Comparison of ENCODE assay signal across 12 cellular contexts in genomic region chr11:129847361-129847760, GRCh38. TPM values are rescaled to one million over a fixed set of nuclear protein-coding genes. Genes with fewer than 3 reads are reported as not detected.
A peak's percentile ranks its signal among the peaks of the same experiment; 100 is the strongest.
DNase-seq lines count a peak whose midpoint lies in the region; ATAC-seq and TF ChIP-seq lines count a peak whose summit lies in the region.
"Not testable (repeated sequence)": the region's sequence is repeated elsewhere in the genome, so short reads cannot be mapped to it uniquely, and the experiment has no call there.
"Had no signal": no experiment of that assay in that cellular context is flagged by ENCODE, and none has a peak within 500 bp of the region (broad histone marks: within the 10 kb centered on the region; RNA-seq: fewer than 3 reads in every experiment).

No MANE protein-coding gene starts in this region.

- BruUV-seq in Caco-2 (replicated peaks; lab: Mats Ljungman, UMichigan); mammary epithelial cell (replicated peaks; lab: Mats Ljungman, UMichigan): not testable (repeated sequence)
- TSS peak; percentile 64 for BruUV-seq in PC-9 (replicated peaks; lab: Mats Ljungman, UMichigan)

- ATAC-seq in T-helper 17 cell, foreskin keratinocyte: not testable (repeated sequence)
- peak; percentile 59 for ATAC-seq in left lung

- CTCF ChIA-PET in Caco-2 (lab: Charles Lee); mammary epithelial cell (lab: Charles Lee; ENCODE audit: low non-redundant PET): not testable (repeated sequence)
- CTCF ChIA-PET in PC-9 (lab: Charles Lee), result interaction anchor here (0.7 kb wide), 1 partner anchor 15 kb away, joined by 3 read pairs; no protein-coding TSS in a partner anchor

- H3K9me3 Mint-ChIP-seq in Caco-2 (ENCODE audit: unreplicated experiment), result not testable (repeated sequence)
- peaks cover 12% of the 10 kb centered on the region for H3K9me3 Mint-ChIP-seq in type B pancreatic cell

- peaks cover 11% of the 10 kb centered on the region for H3K36me3 Mint-ChIP-seq in Caco-2 (ENCODE audit: insufficient read depth, unreplicated experiment)
- not testable (repeated sequence) for H3K36me3 Mint-ChIP-seq in T-helper 17 cell (ENCODE audit: low read depth); type B pancreatic cell

- H4K20me1 ChIP-seq in PC-9 (ENCODE audit: insufficient read depth); mammary epithelial cell (ENCODE audit: insufficient read depth, low read length): not testable (repeated sequence)

- H3K27me3 ChIP-seq in Caco-2 (replicated peaks; ENCODE audit: control insufficient read depth, insufficient read depth, low read length); PC-9 (ENCODE audit: insufficient read depth, low read depth); mammary epithelial cell (ENCODE audit: insufficient read depth, low read length); foreskin keratinocyte; left lung: not testable (repeated sequence)
- H3K27me3 ChIP-seq in skeletal muscle satellite cell (ENCODE audit: control insufficient read depth, insufficient read depth, low read length), result peaks cover 34% of the 10 kb centered on the region

- peak overlapping the region; percentile 89 for H3K4me2 ChIP-seq in PC-9
- peak overlapping the region; percentile 44 for H3K4me2 ChIP-seq in mammary epithelial cell (ENCODE audit: insufficient read depth, low read depth, low read length)
- H3K4me2 ChIP-seq in skeletal muscle satellite cell (ENCODE audit: low read length), result peak overlapping the region; percentile 47

- not testable (repeated sequence) for H3K4me3 Mint-ChIP-seq in Caco-2 (ENCODE audit: unreplicated experiment); type B pancreatic cell
- H3K4me3 Mint-ChIP-seq in T-helper 17 cell, result peak overlapping the region; percentile 91

- DNase-seq in Caco-2; PC-9; T-helper 17 cell; mammary epithelial cell; foreskin keratinocyte; left lung; type B pancreatic cell (ENCODE audit: extremely low spot score, unreplicated experiment): not testable (repeated sequence)

- WGBS in mammary epithelial cell (ENCODE audit: low coverage, missing lambda C conversion rate), result no CpG with 5 or more reads among the region's 3 CpGs

- not testable (repeated sequence) for H3K27me3 Mint-ChIP-seq in Caco-2 (ENCODE audit: insufficient read depth, unreplicated experiment); T-helper 17 cell; type B pancreatic cell

- H3K9ac ChIP-seq in mammary epithelial cell (ENCODE audit: insufficient read depth, low read length); skeletal muscle satellite cell (ENCODE audit: low read depth, low read length): not testable (repeated sequence)

- H3K27ac Mint-ChIP-seq in Caco-2 (ENCODE audit: unreplicated experiment) (peak overlapping the region; percentile 58), T-helper 17 cell (peak overlapping the region; percentile 95), type B pancreatic cell (peak overlapping the region; percentile 99)

- POLR2A ChIA-PET in Caco-2 (lab: Charles Lee), result not testable (repeated sequence)
- POLR2A ChIA-PET in PC-9 (lab: Charles Lee; ENCODE audit: unreplicated experiment), result interaction anchor here (0.8 kb wide), 2 partner anchors 59 to 299 kb away, joined by 5 to 6 read pairs; no protein-coding TSS in a partner anchor

- in situ Hi-C loops in mammary epithelial cell (cut with MboI; ENCODE audit: low sequenced_read_pairs in 2 of 2), result not testable (repeated sequence)

- not testable (repeated sequence) for H3K9me2 ChIP-seq in PC-9 (ENCODE audit: insufficient read depth)

- dilution Hi-C loops in mammary epithelial cell (cut with HindIII; ENCODE audit: low sequenced_read_pairs), result not testable (repeated sequence)

- H2AFZ ChIP-seq in PC-9; mammary epithelial cell (ENCODE audit: low read depth, low read length): not testable (repeated sequence)

- TF ChIP-seq CTCF in Caco-2 (IDR thresholded peaks at IDR 0.05; ENCODE audit: insufficient read depth in 1 of 2, low read depth in 1 of 2, low read length in 1 of 2, severe bottlenecking in 1 of 2, unreplicated experiment in 1 of 2); PC-9 (conservative IDR thresholded peaks at IDR 0.05); mammary epithelial cell (conservative IDR thresholded peaks at IDR 0.05 in 1 of 2, IDR thresholded peaks at IDR 0.05 in 1 of 2; ENCODE audit: extremely low read depth in 1 of 2, insufficient read depth in 1 of 2, low read depth in 1 of 2, low read length in 2 of 2); foreskin keratinocyte (conservative IDR thresholded peaks at IDR 0.05); left lung (IDR thresholded peaks at IDR 0.05); type B pancreatic cell (conservative IDR thresholded peaks at IDR 0.05): not testable (repeated sequence)

- not testable (repeated sequence) for H3K36me3 ChIP-seq in Caco-2 (ENCODE audit: control insufficient read depth, insufficient read depth, low read length); PC-9 (ENCODE audit: low read depth); mammary epithelial cell (ENCODE audit: insufficient read depth, low read length); left lung; skeletal muscle satellite cell (ENCODE audit: insufficient read depth, low read length)

- H3K4me1 ChIP-seq in Caco-2 (peaks cover 49% of the 10 kb centered on the region), PC-9 (replicated peaks; ENCODE audit: insufficient read depth) (peaks cover 52% of the 10 kb centered on the region), mammary epithelial cell (ENCODE audit: insufficient read depth, low read length) (peaks cover 14% of the 10 kb centered on the region), foreskin keratinocyte (peaks cover 12% of the 10 kb centered on the region), skeletal muscle satellite cell (ENCODE audit: control insufficient read depth, insufficient read depth, low read length) (peaks cover 14% of the 10 kb centered on the region)
- H3K4me1 ChIP-seq in left lung, result not testable (repeated sequence)

- intact Hi-C loops in Caco-2 (cut with micrococcal nuclease; ENCODE audit: unreplicated experiment); left lung (cut with DNase I): not testable (repeated sequence)
- intact Hi-C loops in PC-9 (cut with micrococcal nuclease; ENCODE audit: unreplicated experiment) (loop anchor here (2.0 to 10.0 kb wide), 4 partner anchors 19 to 483 kb away; no protein-coding TSS in a partner anchor), mammary epithelial cell (cut with micrococcal nuclease) (loop anchor here (2.0 kb wide), 1 partner anchor 19 kb away; no protein-coding TSS in a partner anchor)

- H3K9me3 ChIP-seq in Caco-2; PC-9 (ENCODE audit: insufficient read depth, low read depth); T-helper 17 cell (ENCODE audit: control insufficient read depth, low read length, poor library complexity, severe bottlenecking); mammary epithelial cell (replicated peaks; ENCODE audit: insufficient read depth, low read length); left lung; skeletal muscle satellite cell (replicated peaks; ENCODE audit: low read length): not testable (repeated sequence)

- peaks cover 26% of the 10 kb centered on the region for H3K79me2 ChIP-seq in PC-9 (ENCODE audit: low read depth)
- not testable (repeated sequence) for H3K79me2 ChIP-seq in mammary epithelial cell (ENCODE audit: insufficient read depth, low read length)

- H3K27ac ChIP-seq in PC-9 (peak overlapping the region; percentile 99), mammary epithelial cell (ENCODE audit: insufficient read depth, low read depth, low read length) (peak overlapping the region; percentile 47), foreskin keratinocyte (peak overlapping the region; percentile 57)
- not testable (repeated sequence) for H3K27ac ChIP-seq in left lung

- H3K4me3 ChIP-seq in Caco-2 (ENCODE audit: low read depth, low read length); mammary epithelial cell (replicated peaks in 1 of 3; ENCODE audit: insufficient read depth in 1 of 3, low read depth in 2 of 3, low read length in 3 of 3); left lung; skeletal muscle satellite cell (ENCODE audit: low read length): not testable (repeated sequence)
- H3K4me3 ChIP-seq in PC-9, result peak overlapping the region; percentile 47; the same call in 1 of the 2 replicates

- H3K4me1 Mint-ChIP-seq in Caco-2 (ENCODE audit: low read depth, unreplicated experiment), result peaks cover 50% of the 10 kb centered on the region
- peaks cover 25% of the 10 kb centered on the region for H3K4me1 Mint-ChIP-seq in T-helper 17 cell
- H3K4me1 Mint-ChIP-seq in type B pancreatic cell (ENCODE audit: unreplicated experiment), result peaks cover 23% of the 10 kb centered on the region

- peaks cover 45% of the 10 kb centered on the region for H3F3A ChIP-seq in PC-9 (ENCODE audit: insufficient read depth, low read depth)

RNA-seq across cellular contexts. Expression of gene TMEM45B, which starts 31.7 kb away (rescaled TPM):
- total RNA-seq in Caco-2 (2022) (58.2 and 60.0 TPM in 2 replicates), PC-9 (2021) (11.4 and 13.3 TPM in 2 replicates), T-helper 17 cell (1 to 10 TPM; 4.4 to 4.8 TPM), mammary epithelial cell (under 1 TPM; 0.17 to 0.47 TPM), foreskin keratinocyte (0.28 and 0.44 TPM in 2 replicates), left lung (10 to 100 TPM; 19.3 to 24.3 TPM), type B pancreatic cell (ENCODE audit: low replicate concordance) (28.2 and 34.0 TPM in 2 replicates)
- polyA plus RNA-seq in mammary epithelial cell (0.80 TPM), foreskin keratinocyte (0.46 and 0.59 TPM in 2 replicates)
- not detected for polyA minus RNA-seq in mammary epithelial cell
- not detected in 2 replicates for total RNA-seq in skeletal muscle satellite cell (2012; rRNA removed)
- total RNA-seq: A673, Daoy, H1 had no signal
- polyA plus RNA-seq: BJ had no signal

RNA-seq across cellular contexts. Expression of gene NFRKB, which starts 48.0 kb away (rescaled TPM):
- total RNA-seq in Caco-2 (2022) (101 and 104 TPM in 2 replicates), PC-9 (2021) (37.8 and 39.2 TPM in 2 replicates), T-helper 17 cell (10 to 100 TPM; 53.6 to 61.1 TPM), mammary epithelial cell (10 to 100 TPM; 27.3 to 33.6 TPM), foreskin keratinocyte (21.8 and 23.7 TPM in 2 replicates), left lung (10 to 100 TPM; 21.5 to 26.9 TPM), type B pancreatic cell (ENCODE audit: low replicate concordance) (37.9 and 49.0 TPM in 2 replicates)
- polyA plus RNA-seq in mammary epithelial cell (28.3 TPM), foreskin keratinocyte (7.2 and 7.5 TPM in 2 replicates)
- 47.3 TPM for polyA minus RNA-seq in mammary epithelial cell
- total RNA-seq in skeletal muscle satellite cell (2012; rRNA removed), result 21.8 and 24.2 TPM in 2 replicates
